ENCODE assay signal across 10 cellular contexts in genomic region chr5:96337048-96337781, GRCh38.
DNase-seq lines count a peak whose midpoint lies in the region; ATAC-seq, FAIRE-seq and TF ChIP-seq lines count a peak whose summit lies in the region.
"Had no signal": no experiment of that assay in that cellular context is flagged by ENCODE, and none has a peak within 500 bp of the region (broad histone marks: within the 10 kb centered on the region; RNA-seq: fewer than 3 reads in every experiment).

No MANE protein-coding gene starts in this region.

- H3K9me3 ChIP-seq in GM12878 (replicated peaks; ENCODE audit: control insufficient read depth, insufficient read depth, low read length) (no peaks in the 10 kb centered on the region), skeletal muscle satellite cell (replicated peaks; ENCODE audit: low read length) (no peaks in the 10 kb centered on the region), PC-9 (ENCODE audit: insufficient read depth, low read depth) (no peaks in the 10 kb centered on the region)

- POLR2A ChIA-PET in GM12878 (lab: Charles Lee) = interaction anchor here (1.0 kb wide), 1 partner anchor 414 kb away, joined by 3 read pairs; no protein-coding TSS in a partner anchor
- POLR2A ChIA-PET in PC-9 (lab: Charles Lee; ENCODE audit: unreplicated experiment) = no interaction called here

- no peaks in the 10 kb centered on the region for H3K79me2 ChIP-seq in GM12878 (ENCODE audit: control insufficient read depth, insufficient read depth, low read length)
- H3K79me2 ChIP-seq in PC-9 (ENCODE audit: low read depth) = no peaks in the 10 kb centered on the region

- SMC1A ChIA-PET in GM12878 (lab: Charles Lee; ENCODE audit: uncharacterized antibody, unreplicated experiment) = interaction anchor here (0.7 to 11.7 kb wide), 56 partner anchors 9 to 692 kb away, joined by 3 to 289 read pairs (median 4); partner anchors contain the start of gene ELL2

- no peak for TF ChIP-seq RAD21 in GM12878 (IDR thresholded peaks at IDR 0.05; ENCODE audit: insufficient read depth, low read depth, low read length)

- no peak for TF ChIP-seq EP300 in GM12878 (IDR thresholded peaks at IDR 0.05; ENCODE audit: borderline replicate concordance in 1 of 2, control insufficient read depth in 1 of 2, low read depth in 2 of 2, low read length in 2 of 2)

- CTCF ChIA-PET in GM12878 (lab: Yijun Ruan, JAX) = interaction anchor here (0.6 to 14.8 kb wide), 47 partner anchors 8 to 694 kb away, joined by 3 to 360 read pairs (median 6); partner anchors contain the start of genes ELL2 and RFESD
- CTCF ChIA-PET in PC-9 (lab: Charles Lee) = interaction anchor here (1.4 to 2.0 kb wide), 3 partner anchors 19 to 444 kb away, joined by 3 to 7 read pairs (median 4); no protein-coding TSS in a partner anchor

- TF ChIP-seq POLR2A in GM12878 (IDR thresholded peaks at IDR 0.05; ENCODE audit: low read depth, low read length) = no peak

- H3K27me3 ChIP-seq in GM12878 (replicated peaks in 1 of 2; ENCODE audit: control insufficient read depth in 2 of 2, insufficient read depth in 2 of 2, low read length in 1 of 2) (no peaks in the 10 kb centered on the region; a peak in 1 of 4 replicates), skeletal muscle satellite cell (ENCODE audit: control insufficient read depth, insufficient read depth, low read length) (no peaks in the 10 kb centered on the region), PC-9 (ENCODE audit: insufficient read depth, low read depth) (no peaks in the 10 kb centered on the region)
- H3K27me3 ChIP-seq: cardiac muscle cell had no signal

- TF ChIP-seq CTCF in GM12878 (IDR thresholded peaks at IDR 0.05 in 2 of 3, conservative IDR thresholded peaks at IDR 0.05 in 1 of 3; ENCODE audit: control insufficient read depth in 2 of 3, extremely low read depth in 1 of 3, insufficient read depth in 1 of 3, low read depth in 3 of 3, low read length in 3 of 3) = no peak
- no peak for TF ChIP-seq CTCF in PC-9 (conservative IDR thresholded peaks at IDR 0.05)

- H3K36me3 ChIP-seq in GM12878 (ENCODE audit: control insufficient read depth in 2 of 2, insufficient read depth in 2 of 2, low read length in 1 of 2) = no peaks in the 10 kb centered on the region
- H3K36me3 ChIP-seq in skeletal muscle satellite cell (ENCODE audit: insufficient read depth, low read length) = no peaks in the 10 kb centered on the region
- no peaks in the 10 kb centered on the region for H3K36me3 ChIP-seq in PC-9 (ENCODE audit: low read depth)
- H3K36me3 ChIP-seq: cardiac muscle cell had no signal

- no peak overlapping the region for H3K27ac ChIP-seq in GM12878 (ENCODE audit: control insufficient read depth, insufficient read depth)
- no peak overlapping the region for H3K27ac ChIP-seq in PC-9
- H3K27ac ChIP-seq: cardiac muscle cell had no signal

- no peaks in the 10 kb centered on the region for H4K20me1 ChIP-seq in GM12878 (ENCODE audit: control insufficient read depth, insufficient read depth)
- no peaks in the 10 kb centered on the region for H4K20me1 ChIP-seq in PC-9 (ENCODE audit: insufficient read depth)

- 0 out of 2 replicates have a peak, but pooled peaks cover 3% of the 10 kb centered on the region for H3F3A ChIP-seq in PC-9 (ENCODE audit: insufficient read depth, low read depth)

- H3K4me3 ChIP-seq in GM12878 (no peak overlapping the region), skeletal muscle satellite cell (ENCODE audit: low read length) (peak overlapping the region; percentile 26), PC-9 (no peak overlapping the region)
- H3K4me3 ChIP-seq: cardiac muscle cell had no signal

- peak overlapping the region; percentile 63; the same call in 1 of the 2 replicates for H3K4me2 ChIP-seq in GM12878 (ENCODE audit: control insufficient read depth, insufficient read depth)
- H3K4me2 ChIP-seq in skeletal muscle satellite cell (ENCODE audit: low read length) = peak overlapping the region; percentile 63
- H3K4me2 ChIP-seq in PC-9 = no peak overlapping the region

- 60% methylated on average over 4 of the region's 4 CpGs for WGBS in GM12878 (ENCODE audit: insufficient coverage, insufficient replicate concordance, low lambda C conversion rate, missing lambda C conversion rate)

- in situ Hi-C loops in GM12878 (cut with MboI) = loop anchor here (5.0 kb wide), 2 partner anchors 375 to 480 kb away; partner anchors contain the start of gene ELL2

- RAD21 ChIA-PET in GM12878 (lab: Charles Lee; ENCODE audit: unreplicated experiment) = interaction anchor here (0.7 to 10.9 kb wide), 32 partner anchors 10 to 694 kb away, joined by 3 to 182 read pairs (median 4); partner anchors contain the start of gene ELL2

- peaks cover 27% of the 10 kb centered on the region for H3K4me1 ChIP-seq in GM12878 (ENCODE audit: control insufficient read depth, insufficient read depth, low read length)
- H3K4me1 ChIP-seq in skeletal muscle satellite cell (ENCODE audit: control insufficient read depth, insufficient read depth, low read length) = peaks cover 60% of the 10 kb centered on the region
- H3K4me1 ChIP-seq in PC-9 (replicated peaks; ENCODE audit: insufficient read depth) = peaks cover 10% of the 10 kb centered on the region

- intact Hi-C loops in GM12878 (cut with micrococcal nuclease; ENCODE audit: unreplicated experiment) = loop anchor here (5.0 to 10.0 kb wide), 2 partner anchors 550 to 692 kb away; partner anchors contain the start of gene RFESD
- intact Hi-C loops in PC-9 (cut with micrococcal nuclease; ENCODE audit: unreplicated experiment) = loop anchor here (2.0 to 5.0 kb wide), 4 partner anchors 82 to 695 kb away; no protein-coding TSS in a partner anchor

- DNase-seq in GM12878 (ENCODE audit: low read depth, low spot score) (no peak), NCI-H2227 treated with DMSO at 0.1 percent for 48 hours (lab: John Stamatoyannopoulos, UW) (no peak), PC-9 (no peak)
- DNase-seq in activated CD4-positive, CD25-positive, alpha-beta regulatory T cell (lab: John Stamatoyannopoulos, UW) = no peak
- no peak for DNase-seq in activated CD4-positive, alpha-beta T cell treated with anti-CD3 and anti-CD28 coated beads for 48 hours
- DNase-seq: Right ventricle myocardium superior had no signal

- BruUV-seq in GM12878 (replicated peaks; lab: Mats Ljungman, UMichigan) (no TSS peak), PC-9 (replicated peaks; lab: Mats Ljungman, UMichigan) (no TSS peak)

- FAIRE-seq in GM12878 (lab: Jason Lieb, UNC) = peak; percentile 18

- no peak overlapping the region for H3K9ac ChIP-seq in GM12878 (ENCODE audit: control insufficient read depth, insufficient read depth, low read length)
- H3K9ac ChIP-seq in skeletal muscle satellite cell (ENCODE audit: low read depth, low read length) = peak overlapping the region; percentile 76

- H3K9me2 ChIP-seq in PC-9 (ENCODE audit: insufficient read depth) = no peaks in the 10 kb centered on the region

- H2AFZ ChIP-seq in GM12878 (ENCODE audit: control insufficient read depth, low read depth, low read length) = no peak overlapping the region
- H2AFZ ChIP-seq in PC-9 = no peak overlapping the region

- ATAC-seq in GM18499 (IDR thresholded peaks at IDR 0.05; ENCODE audit: insufficient read depth, unreplicated experiment) = peak; percentile 38
- ATAC-seq in HG03159 (IDR thresholded peaks at IDR 0.05; ENCODE audit: unreplicated experiment) = peak; percentile 49
- ATAC-seq in GM12878 = peak; percentile 80

TF ChIP-seq in GM12878, 131 proteins besides CTCF, POLR2A, EP300 and RAD21 (continues in another document):
- TF ChIP-seq ATF2 (IDR thresholded peaks at IDR 0.05; ENCODE audit: low read length) (0 out of 2 replicates have a peak, but pooled peaks have one; percentile 36), SMAD1 (IDR thresholded peaks at IDR 0.05; ENCODE audit: low read depth, partially characterized antibody) (no peak), RELA (IDR thresholded peaks at IDR 0.05; ENCODE audit: borderline replicate concordance, partially characterized antibody) (no peak), CEBPZ (IDR thresholded peaks at IDR 0.05; ENCODE audit: low read depth, low read length) (no peak), YY1 (IDR thresholded peaks at IDR 0.05; ENCODE audit: low read depth, low read length) (no peak), IKZF2 (IDR thresholded peaks at IDR 0.05) (peak; percentile 16 to 31; a peak in 1 of 4 replicates), HCFC1 (IDR thresholded peaks at IDR 0.05; ENCODE audit: low read length) (no peak), FOXK2 (IDR thresholded peaks at IDR 0.05) (no peak), SPI1 (IDR thresholded peaks at IDR 0.05; ENCODE audit: borderline replicate concordance, insufficient read depth, low read depth, low read length) (peak; percentile 67; the same call in 1 of the 2 replicates)
